ENCODE assay signal across 13 cellular contexts in genomic region chr2:18546586-18546985, GRCh38. TPM values are rescaled to one million over a fixed set of nuclear protein-coding genes. Genes with fewer than 3 reads are reported as not detected.
A peak's percentile ranks its signal among the peaks of the same experiment; 100 is the strongest.
DNase-seq lines count a peak whose midpoint lies in the region; ATAC-seq and TF ChIP-seq lines count a peak whose summit lies in the region.
"Had no signal": no experiment of that assay in that cellular context is flagged by ENCODE, and none has a peak within 500 bp of the region (broad histone marks: within the 10 kb centered on the region; RNA-seq: fewer than 3 reads in every experiment).

No MANE protein-coding gene starts in this region.

- peaks cover 2% of the 10 kb centered on the region for H3K4me1 ChIP-seq in hepatocyte (ENCODE audit: insufficient read depth)

- in situ Hi-C loops in KBM-7 (cut with MboI; ENCODE audit: low pct_unique_long_range_greater_than_20kb, low sequenced_read_pairs): no loop called here

- WGBS in hepatocyte (ENCODE audit: low lambda C conversion rate, missing lambda C conversion rate): 29% methylated on average over 2 of the region's 2 CpGs

- peak; percentile 64 for ATAC-seq in GM18868 (IDR thresholded peaks at IDR 0.05; ENCODE audit: unreplicated experiment)
- ATAC-seq in HG02642 (IDR thresholded peaks at IDR 0.05; ENCODE audit: poor library complexity, unreplicated experiment): peak; percentile 57
- ATAC-seq: esophagus mucosa had no signal

- H3K4me3 ChIP-seq in hepatocyte: no peak overlapping the region

- no peak overlapping the region for H3K27ac ChIP-seq in hepatocyte
- H3K27ac ChIP-seq: KMS-11 had no signal

- no peaks in the 10 kb centered on the region for H3K9me3 ChIP-seq in hepatocyte (ENCODE audit: low read depth)

- DNase-seq in NCI-H510A treated with DMSO at 0.1 percent for 48 hours (lab: John Stamatoyannopoulos, UW) (peak; percentile 98), hepatocyte (ENCODE audit: low spot score) (no peak), KBM-7 (no peak), glomerular visceral epithelial cell (ENCODE audit: extremely low spot score) (no peak), globus pallidus (ENCODE audit: low spot score) (no peak)
- DNase-seq in activated CD8-positive, alpha-beta memory T cell treated with anti-CD3 and anti-CD28 coated beads, Interleukin-2, amount 50 U/mL, for 4 hours: no peak
- DNase-seq: HCEC 1CT had no signal

- no peaks in the 10 kb centered on the region for H4K20me1 ChIP-seq in hepatocyte (ENCODE audit: insufficient read depth, poor library complexity, severe bottlenecking)

- no peaks in the 10 kb centered on the region for H3K36me3 ChIP-seq in hepatocyte (replicated peaks; ENCODE audit: insufficient read depth, low read depth)

- TF ChIP-seq CTCF in hepatocyte (IDR thresholded peaks at IDR 0.05; ENCODE audit: poor library complexity): no peak

- no peaks in the 10 kb centered on the region for H3K27me3 ChIP-seq in hepatocyte

- H2AFZ ChIP-seq in hepatocyte: peak overlapping the region; percentile 3

- H3K4me2 ChIP-seq in hepatocyte: peak overlapping the region; percentile 3
- H3K4me2 ChIP-seq: KMS-11 had no signal

- H3K79me2 ChIP-seq in hepatocyte: no peaks in the 10 kb centered on the region

- H3K9me2 ChIP-seq in hepatocyte (replicated peaks; ENCODE audit: insufficient read depth): no peaks in the 10 kb centered on the region

RNA-seq across cellular contexts. Expression of gene RDH14, which starts 13.9 kb away (rescaled TPM):
- total RNA-seq in hepatocyte: 39.5 and 46.5 TPM in 2 replicates
- 38.2 and 49.3 TPM in 2 replicates for polyA plus RNA-seq in hepatocyte

RNA-seq across cellular contexts. Expression of gene NT5C1B, which starts 42.8 kb away (rescaled TPM):
- total RNA-seq in hepatocyte: not detected in 2 replicates
- 0.22 and 0.51 TPM in 2 replicates for polyA plus RNA-seq in hepatocyte
- total RNA-seq: activated naive CD4-positive, alpha-beta T cell treated with anti-CD3 and anti-CD28 coated beads, Interleukin-2, amount 50 U/mL, for 72 hours; esophagus mucosa; liver had no signal
